Comparison of ENCODE assay signal across 14 cellular contexts in the genomic region with DNA sequence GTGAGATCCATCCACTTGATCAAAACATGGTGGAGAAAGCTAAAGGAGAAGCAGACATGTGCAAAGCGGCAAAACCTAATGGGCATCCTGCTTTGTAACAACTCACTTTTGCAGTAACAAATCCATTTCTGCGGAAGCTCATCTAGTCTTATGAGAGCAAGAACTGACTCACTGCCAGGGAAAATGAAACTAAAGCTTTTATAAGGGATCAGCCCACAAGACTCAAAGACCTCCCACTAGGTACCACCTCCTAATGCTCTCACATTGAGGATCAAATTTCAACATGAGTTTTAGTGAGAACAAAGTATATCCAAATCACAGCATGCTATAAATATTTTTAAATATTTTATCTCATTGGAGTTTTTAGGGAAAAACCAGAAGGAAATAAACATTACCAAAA.
DNase-seq lines count a peak whose midpoint lies in the region; ATAC-seq, FAIRE-seq and TF ChIP-seq lines count a peak whose summit lies in the region.
"Had no signal": no experiment of that assay in that cellular context is flagged by ENCODE, and none has a peak within 500 bp of the region (broad histone marks: within the 10 kb centered on the region; RNA-seq: fewer than 3 reads in every experiment).

No MANE protein-coding gene starts in this region.

- H3K9me1 ChIP-seq in endothelial cell of umbilical vein (replicated peaks; ENCODE audit: control insufficient read depth, extremely low read depth, insufficient read depth, low read length), result no peaks in the 10 kb centered on the region

- H3K9ac ChIP-seq in endothelial cell of umbilical vein (replicated peaks; ENCODE audit: extremely low read depth, insufficient read depth, low read length) (no peak overlapping the region), mesendoderm (ENCODE audit: low read length) (no peak overlapping the region)

- H3K27ac ChIP-seq in endothelial cell of umbilical vein (ENCODE audit: insufficient read depth, low read depth, low read length), result no peak overlapping the region
- no peak overlapping the region for H3K27ac ChIP-seq in mesendoderm (ENCODE audit: low read depth, low read length)
- no peak overlapping the region for H3K27ac ChIP-seq in CD8-positive, alpha-beta memory T cell (ENCODE audit: low read depth, low read length)
- H3K27ac ChIP-seq in CD4-positive, alpha-beta T cell (ENCODE audit: low read depth, low read length), result no peak overlapping the region
- H3K27ac ChIP-seq: neutrophil, SK-N-MC had no signal

- no peaks in the 10 kb centered on the region for H3K4me1 ChIP-seq in endothelial cell of umbilical vein (ENCODE audit: control insufficient read depth, extremely low read depth, insufficient read depth, low read length)
- H3K4me1 ChIP-seq in mesendoderm (ENCODE audit: control insufficient read depth, low read depth, low read length), result no peaks in the 10 kb centered on the region
- no peaks in the 10 kb centered on the region for H3K4me1 ChIP-seq in CD8-positive, alpha-beta memory T cell (ENCODE audit: insufficient read depth, low read length)

- H3K79me1 ChIP-seq in mesendoderm (ENCODE audit: low read length), result no peaks in the 10 kb centered on the region

- no peaks in the 10 kb centered on the region for H3K36me3 Mint-ChIP-seq in CD8-positive, alpha-beta memory T cell
- no peaks in the 10 kb centered on the region for H3K36me3 Mint-ChIP-seq in CD4-positive, alpha-beta T cell (ENCODE audit: low read depth)
- H3K36me3 Mint-ChIP-seq: IgD-negative memory B cell had no signal

- no peak overlapping the region for H4K5ac ChIP-seq in mesendoderm (ENCODE audit: low read length)

- no peak overlapping the region for H2BK120ac ChIP-seq in mesendoderm (ENCODE audit: low read depth, low read length)

- FAIRE-seq in endothelial cell of umbilical vein (lab: Jason Lieb, UNC), result peak; percentile 8
- FAIRE-seq: islet of Langerhans had no signal

- POLR2A ChIA-PET in endothelial cell of umbilical vein (lab: Charles Lee), result no interaction called here
- POLR2A ChIA-PET in CD8-positive, alpha-beta memory T cell (lab: Charles Lee), result no interaction called here
- POLR2A ChIA-PET in CD4-positive, alpha-beta T cell (lab: Charles Lee), result no interaction called here

- no peak overlapping the region for H3K27ac Mint-ChIP-seq in CD8-positive, alpha-beta memory T cell
- no peak overlapping the region for H3K27ac Mint-ChIP-seq in CD4-positive, alpha-beta T cell
- H3K27ac Mint-ChIP-seq: activated CD4-positive, alpha-beta T cell treated with anti-CD3 and anti-CD28 coated beads, Interleukin-2, amount 10 ng/mL, durations not matched to agents 24 days and 14 days; activated naive CD4-positive, alpha-beta T cell treated with anti-CD3 and anti-CD28 coated beads for 36 hours; IgD-negative memory B cell had no signal

- no peak for ATAC-seq in GM21360 (IDR thresholded peaks at IDR 0.05; ENCODE audit: unreplicated experiment)
- no peak for ATAC-seq in CD4-positive, alpha-beta T cell (ENCODE audit: poor library complexity)

- no peak overlapping the region for H3K4me3 ChIP-seq in endothelial cell of umbilical vein (replicated peaks in 1 of 3; ENCODE audit: insufficient read depth in 1 of 3, low read depth in 1 of 3, low read length in 3 of 3)
- no peak overlapping the region for H3K4me3 ChIP-seq in mesendoderm (ENCODE audit: low read length)
- H3K4me3 ChIP-seq in CD8-positive, alpha-beta memory T cell (ENCODE audit: low read length), result no peak overlapping the region
- H3K4me3 ChIP-seq: SK-N-MC had no signal

- no peak overlapping the region for H3K4me2 ChIP-seq in endothelial cell of umbilical vein (ENCODE audit: insufficient read depth, low read length)
- no peak overlapping the region for H3K4me2 ChIP-seq in mesendoderm (ENCODE audit: low read length)

- no peak overlapping the region for H3K23ac ChIP-seq in mesendoderm (ENCODE audit: low read length)

- H3K4me1 Mint-ChIP-seq in CD8-positive, alpha-beta memory T cell, result no peaks in the 10 kb centered on the region
- no peaks in the 10 kb centered on the region for H3K4me1 Mint-ChIP-seq in CD4-positive, alpha-beta T cell (ENCODE audit: low read depth)
- H3K4me1 Mint-ChIP-seq: activated CD4-positive, alpha-beta T cell treated with anti-CD3 and anti-CD28 coated beads, Interleukin-2, amount 10 ng/mL, durations not matched to agents 24 days and 14 days; IgD-negative memory B cell had no signal

- H3K9me3 ChIP-seq in endothelial cell of umbilical vein (replicated peaks; ENCODE audit: control insufficient read depth, insufficient read depth, low read length), result no peaks in the 10 kb centered on the region
- H3K9me3 ChIP-seq in CD8-positive, alpha-beta memory T cell (ENCODE audit: low read length), result no peaks in the 10 kb centered on the region
- H3K9me3 ChIP-seq in CD4-positive, alpha-beta T cell (ENCODE audit: control insufficient read depth, low read length), result no peaks in the 10 kb centered on the region
- H3K9me3 ChIP-seq: neutrophil had no signal

- no peak for TF ChIP-seq POLR2A in endothelial cell of umbilical vein (IDR thresholded peaks at IDR 0.05; ENCODE audit: low read depth, low read length)

- no peak overlapping the region for H3K56ac ChIP-seq in mesendoderm (ENCODE audit: low read length)

- H3K27me3 Mint-ChIP-seq in CD8-positive, alpha-beta memory T cell, result no peaks in the 10 kb centered on the region
- H3K27me3 Mint-ChIP-seq in CD4-positive, alpha-beta T cell, result no peaks in the 10 kb centered on the region
- H3K27me3 Mint-ChIP-seq: IgD-negative memory B cell had no signal

- no peak overlapping the region for H3K4me3 Mint-ChIP-seq in CD8-positive, alpha-beta memory T cell
- H3K4me3 Mint-ChIP-seq in CD4-positive, alpha-beta T cell, result no peak overlapping the region
- H3K4me3 Mint-ChIP-seq: activated CD4-positive, alpha-beta T cell treated with anti-CD3 and anti-CD28 coated beads, Interleukin-2, amount 10 ng/mL, durations not matched to agents 24 days and 14 days; activated naive CD4-positive, alpha-beta T cell treated with anti-CD3 and anti-CD28 coated beads for 36 hours; IgD-negative memory B cell had no signal

- no peak overlapping the region for H2AK5ac ChIP-seq in mesendoderm (ENCODE audit: low read length)

- TF ChIP-seq CTCF in endothelial cell of umbilical vein (IDR thresholded peaks at IDR 0.05; ENCODE audit: extremely low read depth in 1 of 2, insufficient read depth in 1 of 2, low read depth in 1 of 2, low read length in 2 of 2), result no peak
- TF ChIP-seq CTCF in CD4-positive, alpha-beta T cell (IDR thresholded peaks at IDR 0.05), result no peak

- peaks cover 0 to 40% (median 9%) of the 10 kb centered on the region in 5 donors for H3K9me3 Mint-ChIP-seq in CD8-positive, alpha-beta memory T cell
- no peaks in the 10 kb centered on the region for H3K9me3 Mint-ChIP-seq in CD4-positive, alpha-beta T cell
- H3K9me3 Mint-ChIP-seq: activated CD4-positive, alpha-beta T cell treated with anti-CD3 and anti-CD28 coated beads, Interleukin-2, amount 10 ng/mL, durations not matched to agents 24 days and 14 days had no signal

- CTCF ChIA-PET in endothelial cell of umbilical vein (lab: Charles Lee), result interaction anchor here (0.5 to 4.7 kb wide), 4 partner anchors 66 to 716 kb away, joined by 3 to 24 read pairs (median 3); no protein-coding TSS in a partner anchor
- CTCF ChIA-PET in CD8-positive, alpha-beta memory T cell (lab: Charles Lee), result no interaction called here
- CTCF ChIA-PET in CD4-positive, alpha-beta T cell (lab: Charles Lee), result no interaction called here

- DNase-seq in H4 (ENCODE audit: low spot score) (peak; percentile 92), NCI-H748 treated with DMSO at 0.1 percent for 48 hours (lab: John Stamatoyannopoulos, UW) (peak; percentile 23), endothelial cell of umbilical vein (ENCODE audit: low read depth, low spot score) (peak; percentile 7), mesendoderm (peak; percentile 14), epidermal melanocyte (ENCODE audit: insufficient read length, low spot score) (no peak)
- no peak for DNase-seq in CD8-positive, alpha-beta memory T cell
- DNase-seq in CD4-positive, alpha-beta T cell, result no peak
- DNase-seq: activated CD4-positive, alpha-beta T cell treated with anti-CD3 and anti-CD28 coated beads, Interleukin-2, amount 10 ng/mL, durations not matched to agents 24 days and 14 days; activated naive CD4-positive, alpha-beta T cell treated with anti-CD3 and anti-CD28 coated beads for 36 hours had no signal

- H2AFZ ChIP-seq in endothelial cell of umbilical vein (ENCODE audit: low read depth, low read length), result no peak overlapping the region

- H3K79me2 ChIP-seq in endothelial cell of umbilical vein (ENCODE audit: control insufficient read depth, insufficient read depth, low read length) (no peaks in the 10 kb centered on the region), mesendoderm (ENCODE audit: control insufficient read depth, insufficient read depth, low read length) (no peaks in the 10 kb centered on the region)

- H2BK15ac ChIP-seq in mesendoderm (replicated peaks; ENCODE audit: low read depth), result no peak overlapping the region

- H3K27me3 ChIP-seq in endothelial cell of umbilical vein (ENCODE audit: control insufficient read depth in 2 of 2, insufficient read depth in 2 of 2, low read length in 2 of 2), result no peaks in the 10 kb centered on the region
- H3K27me3 ChIP-seq in mesendoderm (ENCODE audit: insufficient read depth, low read length, poor library complexity), result no peaks in the 10 kb centered on the region
- H3K27me3 ChIP-seq in CD8-positive, alpha-beta memory T cell (ENCODE audit: insufficient read depth, low read length, poor library complexity, severe bottlenecking), result no peaks in the 10 kb centered on the region
- no peaks in the 10 kb centered on the region for H3K27me3 ChIP-seq in CD4-positive, alpha-beta T cell (ENCODE audit: control insufficient read depth, insufficient read depth, low read length)
- H3K27me3 ChIP-seq: neutrophil had no signal

- BruUV-seq in endothelial cell of umbilical vein (replicated peaks; lab: Mats Ljungman, UMichigan), result no TSS peak

- H4K8ac ChIP-seq in mesendoderm (ENCODE audit: low read depth, low read length), result no peak overlapping the region

- intact Hi-C loops in endothelial cell of umbilical vein (cut with micrococcal nuclease), result no loop called here
- intact Hi-C loops in CD4-positive, alpha-beta T cell (cut with DNase I, micrococcal nuclease), result no loop called here

- WGBS in mesendoderm (ENCODE audit: extremely low coverage, insufficient coverage, low lambda C conversion rate), result no CpG with 5 or more reads among the region's 2 CpGs

- H3K4ac ChIP-seq in mesendoderm (ENCODE audit: low read depth, low read length), result no peak overlapping the region

- no peak overlapping the region for H2BK5ac ChIP-seq in mesendoderm (ENCODE audit: low read length)

- dilution Hi-C loops in endothelial cell of umbilical vein (cut with MboI; ENCODE audit: extremely low pct_ligation_motif_present, low sequenced_read_pairs), result no loop called here

- H4K20me1 ChIP-seq in endothelial cell of umbilical vein (replicated peaks; ENCODE audit: control insufficient read depth, extremely low read depth, insufficient read depth, low read length), result no peaks in the 10 kb centered on the region

- H3K36me3 ChIP-seq in endothelial cell of umbilical vein (ENCODE audit: control insufficient read depth in 2 of 2, extremely low read depth in 1 of 2, insufficient read depth in 2 of 2, low read length in 2 of 2) (no peaks in the 10 kb centered on the region), mesendoderm (ENCODE audit: control insufficient read depth, insufficient read depth, low read length) (no peaks in the 10 kb centered on the region)
- no peaks in the 10 kb centered on the region for H3K36me3 ChIP-seq in CD8-positive, alpha-beta memory T cell (ENCODE audit: insufficient read depth, low read length)
- H3K36me3 ChIP-seq: neutrophil had no signal

- no peak overlapping the region for H3K18ac ChIP-seq in mesendoderm (ENCODE audit: low read length)

Comparison
In these comparisons a context has a peak if more than half of its experiments do, and no peak if none do; other contexts are left out.
1. DNase-seq: peak in H4 (single experiment), NCI-H748 treated with DMSO at 0.1 percent for 48 hours (single experiment), endothelial cell of umbilical vein (single experiment) and mesendoderm (single experiment); none in CD8-positive, alpha-beta memory T cell (0 of 5), epidermal melanocyte (single experiment) and CD4-positive, alpha-beta T cell (0 of 10).